In the genomic region with DNA sequence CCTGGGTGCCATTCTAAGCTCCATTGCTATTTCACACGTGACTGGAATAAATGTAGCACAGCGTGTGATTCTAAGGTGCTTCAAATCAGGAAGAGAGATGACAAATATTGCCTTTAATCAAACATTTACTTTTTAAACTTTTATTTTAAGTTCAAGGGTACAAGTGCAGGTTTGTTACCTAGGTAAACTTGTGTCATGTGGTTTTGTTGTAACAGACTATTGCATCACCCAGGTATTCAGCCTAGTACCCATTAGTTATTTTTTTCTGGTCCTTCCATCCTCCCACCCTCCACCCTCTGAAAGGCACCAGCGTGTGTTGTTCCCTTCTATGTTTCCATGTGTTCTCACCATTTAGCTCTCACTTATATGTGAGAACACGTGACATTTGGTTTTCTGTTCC, we compare ENCODE assay signal across 1 cellular context.
A peak's percentile ranks its signal among the peaks of the same experiment; 100 is the strongest.
TF ChIP-seq lines count a peak whose summit lies in the region.

No MANE protein-coding gene starts in this region.

TF ChIP-seq in HepG2, 621 proteins besides CTCF, POLR2A, EP300 and RAD21 (continued from another document and continues in another):
- TF ChIP-seq, protein P1, sequence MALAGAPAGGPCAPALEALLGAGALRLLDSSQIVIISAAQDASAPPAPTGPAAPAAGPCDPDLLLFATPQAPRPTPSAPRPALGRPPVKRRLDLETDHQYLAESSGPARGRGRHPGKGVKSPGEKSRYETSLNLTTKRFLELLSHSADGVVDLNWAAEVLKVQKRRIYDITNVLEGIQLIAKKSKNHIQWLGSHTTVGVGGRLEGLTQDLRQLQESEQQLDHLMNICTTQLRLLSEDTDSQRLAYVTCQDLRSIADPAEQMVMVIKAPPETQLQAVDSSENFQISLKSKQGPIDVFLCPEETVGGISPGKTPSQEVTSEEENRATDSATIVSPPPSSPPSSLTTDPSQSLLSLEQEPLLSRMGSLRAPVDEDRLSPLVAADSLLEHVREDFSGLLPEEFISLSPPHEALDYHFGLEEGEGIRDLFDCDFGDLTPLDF (CRISPR knock-in tag; IDR thresholded peaks at IDR 0.05), result no peak
- TF ChIP-seq, protein P2, sequence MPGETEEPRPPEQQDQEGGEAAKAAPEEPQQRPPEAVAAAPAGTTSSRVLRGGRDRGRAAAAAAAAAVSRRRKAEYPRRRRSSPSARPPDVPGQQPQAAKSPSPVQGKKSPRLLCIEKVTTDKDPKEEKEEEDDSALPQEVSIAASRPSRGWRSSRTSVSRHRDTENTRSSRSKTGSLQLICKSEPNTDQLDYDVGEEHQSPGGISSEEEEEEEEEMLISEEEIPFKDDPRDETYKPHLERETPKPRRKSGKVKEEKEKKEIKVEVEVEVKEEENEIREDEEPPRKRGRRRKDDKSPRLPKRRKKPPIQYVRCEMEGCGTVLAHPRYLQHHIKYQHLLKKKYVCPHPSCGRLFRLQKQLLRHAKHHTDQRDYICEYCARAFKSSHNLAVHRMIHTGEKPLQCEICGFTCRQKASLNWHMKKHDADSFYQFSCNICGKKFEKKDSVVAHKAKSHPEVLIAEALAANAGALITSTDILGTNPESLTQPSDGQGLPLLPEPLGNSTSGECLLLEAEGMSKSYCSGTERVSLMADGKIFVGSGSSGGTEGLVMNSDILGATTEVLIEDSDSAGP (CRISPR knock-in tag; IDR thresholded peaks at IDR 0.05; ENCODE audit: borderline replicate concordance), result no peak
- TF ChIP-seq, protein P3, sequence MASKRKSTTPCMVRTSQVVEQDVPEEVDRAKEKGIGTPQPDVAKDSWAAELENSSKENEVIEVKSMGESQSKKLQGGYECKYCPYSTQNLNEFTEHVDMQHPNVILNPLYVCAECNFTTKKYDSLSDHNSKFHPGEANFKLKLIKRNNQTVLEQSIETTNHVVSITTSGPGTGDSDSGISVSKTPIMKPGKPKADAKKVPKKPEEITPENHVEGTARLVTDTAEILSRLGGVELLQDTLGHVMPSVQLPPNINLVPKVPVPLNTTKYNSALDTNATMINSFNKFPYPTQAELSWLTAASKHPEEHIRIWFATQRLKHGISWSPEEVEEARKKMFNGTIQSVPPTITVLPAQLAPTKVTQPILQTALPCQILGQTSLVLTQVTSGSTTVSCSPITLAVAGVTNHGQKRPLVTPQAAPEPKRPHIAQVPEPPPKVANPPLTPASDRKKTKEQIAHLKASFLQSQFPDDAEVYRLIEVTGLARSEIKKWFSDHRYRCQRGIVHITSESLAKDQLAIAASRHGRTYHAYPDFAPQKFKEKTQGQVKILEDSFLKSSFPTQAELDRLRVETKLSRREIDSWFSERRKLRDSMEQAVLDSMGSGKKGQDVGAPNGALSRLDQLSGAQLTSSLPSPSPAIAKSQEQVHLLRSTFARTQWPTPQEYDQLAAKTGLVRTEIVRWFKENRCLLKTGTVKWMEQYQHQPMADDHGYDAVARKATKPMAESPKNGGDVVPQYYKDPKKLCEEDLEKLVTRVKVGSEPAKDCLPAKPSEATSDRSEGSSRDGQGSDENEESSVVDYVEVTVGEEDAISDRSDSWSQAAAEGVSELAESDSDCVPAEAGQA (IDR thresholded peaks at IDR 0.05; ENCODE audit: low read depth), result no peak
- TF ChIP-seq, protein P3 (CRISPR knock-in tag; IDR thresholded peaks at IDR 0.05; ENCODE audit: borderline replicate concordance), result no peak
- TF ChIP-seq, protein P4, sequence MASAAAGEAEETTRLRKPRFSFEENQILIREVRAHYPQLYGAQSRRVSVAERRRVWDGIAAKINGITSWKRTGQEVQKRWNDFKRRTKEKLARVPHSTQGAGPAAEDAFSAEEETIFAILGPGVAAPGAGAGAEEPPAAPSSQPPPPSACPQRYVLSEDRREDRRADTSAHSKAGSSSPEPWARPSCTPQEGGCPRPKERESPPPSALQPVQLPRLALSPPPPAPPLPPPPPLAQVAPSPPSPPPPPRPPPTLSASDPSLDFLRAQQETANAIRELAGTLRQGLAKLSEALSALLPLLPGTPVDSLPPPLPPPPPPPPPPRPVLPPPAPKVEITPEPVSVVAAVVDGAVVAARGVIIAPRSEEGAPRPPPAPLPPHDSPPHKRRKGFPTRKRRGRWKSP (CRISPR knock-in tag; IDR thresholded peaks at IDR 0.05), result no peak
- no peak for TF ChIP-seq MXI1 (IDR thresholded peaks at IDR 0.05; ENCODE audit: borderline replicate concordance, low read depth, low read length)
- TF ChIP-seq NCOR1 (IDR thresholded peaks at IDR 0.05; ENCODE audit: borderline replicate concordance, low read length), result no peak
- TF ChIP-seq PTBP1 (IDR thresholded peaks at IDR 0.05; ENCODE audit: low read depth, low read length, poor library complexity, severe bottlenecking), result no peak
- no peak for TF ChIP-seq YY1 (IDR thresholded peaks at IDR 0.05; ENCODE audit: insufficient read depth, insufficient replicate concordance, low read depth, low read length)
- TF ChIP-seq, protein P5, sequence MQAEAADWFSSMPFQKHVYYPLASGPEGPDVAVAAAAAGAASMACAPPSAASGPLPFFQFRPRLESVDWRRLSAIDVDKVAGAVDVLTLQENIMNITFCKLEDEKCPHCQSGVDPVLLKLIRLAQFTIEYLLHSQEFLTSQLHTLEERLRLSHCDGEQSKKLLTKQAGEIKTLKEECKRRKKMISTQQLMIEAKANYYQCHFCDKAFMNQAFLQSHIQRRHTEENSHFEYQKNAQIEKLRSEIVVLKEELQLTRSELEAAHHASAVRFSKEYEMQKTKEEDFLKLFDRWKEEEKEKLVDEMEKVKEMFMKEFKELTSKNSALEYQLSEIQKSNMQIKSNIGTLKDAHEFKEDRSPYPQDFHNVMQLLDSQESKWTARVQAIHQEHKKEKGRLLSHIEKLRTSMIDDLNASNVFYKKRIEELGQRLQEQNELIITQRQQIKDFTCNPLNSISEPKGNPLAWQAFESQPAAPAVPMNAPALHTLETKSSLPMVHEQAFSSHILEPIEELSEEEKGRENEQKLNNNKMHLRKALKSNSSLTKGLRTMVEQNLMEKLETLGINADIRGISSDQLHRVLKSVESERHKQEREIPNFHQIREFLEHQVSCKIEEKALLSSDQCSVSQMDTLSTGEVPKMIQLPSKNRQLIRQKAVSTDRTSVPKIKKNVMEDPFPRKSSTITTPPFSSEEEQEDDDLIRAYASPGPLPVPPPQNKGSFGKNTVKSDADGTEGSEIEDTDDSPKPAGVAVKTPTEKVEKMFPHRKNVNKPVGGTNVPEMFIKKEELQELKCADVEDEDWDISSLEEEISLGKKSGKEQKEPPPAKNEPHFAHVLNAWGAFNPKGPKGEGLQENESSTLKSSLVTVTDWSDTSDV (CRISPR knock-in tag; IDR thresholded peaks at IDR 0.05), result no peak
- TF ChIP-seq ZNF136 (CRISPR knock-in tag; IDR thresholded peaks at IDR 0.05; ENCODE audit: low read depth), result no peak
- TF ChIP-seq, protein P6, sequence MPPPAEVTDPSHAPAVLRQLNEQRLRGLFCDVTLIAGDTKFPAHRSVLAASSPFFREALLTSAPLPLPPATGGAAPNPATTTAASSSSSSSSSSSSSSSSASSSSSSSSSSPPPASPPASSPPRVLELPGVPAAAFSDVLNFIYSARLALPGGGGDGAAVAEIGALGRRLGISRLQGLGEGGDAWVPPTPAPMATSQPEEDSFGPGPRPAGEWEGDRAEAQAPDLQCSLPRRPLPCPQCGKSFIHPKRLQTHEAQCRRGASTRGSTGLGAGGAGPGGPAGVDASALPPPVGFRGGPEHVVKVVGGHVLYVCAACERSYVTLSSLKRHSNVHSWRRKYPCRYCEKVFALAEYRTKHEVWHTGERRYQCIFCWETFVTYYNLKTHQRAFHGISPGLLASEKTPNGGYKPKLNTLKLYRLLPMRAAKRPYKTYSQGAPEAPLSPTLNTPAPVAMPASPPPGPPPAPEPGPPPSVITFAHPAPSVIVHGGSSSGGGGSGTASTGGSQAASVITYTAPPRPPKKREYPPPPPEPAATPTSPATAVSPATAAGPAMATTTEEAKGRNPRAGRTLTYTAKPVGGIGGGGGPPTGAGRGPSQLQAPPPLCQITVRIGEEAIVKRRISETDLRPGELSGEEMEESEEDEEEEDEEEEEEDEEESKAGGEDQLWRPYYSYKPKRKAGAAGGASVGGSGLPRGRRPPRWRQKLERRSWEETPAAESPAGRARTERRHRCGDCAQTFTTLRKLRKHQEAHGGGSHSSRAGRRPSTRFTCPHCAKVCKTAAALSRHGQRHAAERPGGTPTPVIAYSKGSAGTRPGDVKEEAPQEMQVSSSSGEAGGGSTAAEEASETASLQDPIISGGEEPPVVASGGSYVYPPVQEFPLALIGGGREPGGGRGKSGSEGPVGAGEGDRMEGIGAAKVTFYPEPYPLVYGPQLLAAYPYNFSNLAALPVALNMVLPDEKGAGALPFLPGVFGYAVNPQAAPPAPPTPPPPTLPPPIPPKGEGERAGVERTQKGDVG (CRISPR knock-in tag; IDR thresholded peaks at IDR 0.05; ENCODE audit: borderline replicate concordance), result no peak
- no peak for TF ChIP-seq MED13 (CRISPR knock-in tag; IDR thresholded peaks at IDR 0.05)
- no peak for TF ChIP-seq ZBTB3 (CRISPR knock-in tag; IDR thresholded peaks at IDR 0.05; ENCODE audit: borderline replicate concordance, low read depth)
- no peak for TF ChIP-seq ZNF660 (CRISPR knock-in tag; IDR thresholded peaks at IDR 0.05; ENCODE audit: borderline replicate concordance, low read depth)
- TF ChIP-seq, protein P7, sequence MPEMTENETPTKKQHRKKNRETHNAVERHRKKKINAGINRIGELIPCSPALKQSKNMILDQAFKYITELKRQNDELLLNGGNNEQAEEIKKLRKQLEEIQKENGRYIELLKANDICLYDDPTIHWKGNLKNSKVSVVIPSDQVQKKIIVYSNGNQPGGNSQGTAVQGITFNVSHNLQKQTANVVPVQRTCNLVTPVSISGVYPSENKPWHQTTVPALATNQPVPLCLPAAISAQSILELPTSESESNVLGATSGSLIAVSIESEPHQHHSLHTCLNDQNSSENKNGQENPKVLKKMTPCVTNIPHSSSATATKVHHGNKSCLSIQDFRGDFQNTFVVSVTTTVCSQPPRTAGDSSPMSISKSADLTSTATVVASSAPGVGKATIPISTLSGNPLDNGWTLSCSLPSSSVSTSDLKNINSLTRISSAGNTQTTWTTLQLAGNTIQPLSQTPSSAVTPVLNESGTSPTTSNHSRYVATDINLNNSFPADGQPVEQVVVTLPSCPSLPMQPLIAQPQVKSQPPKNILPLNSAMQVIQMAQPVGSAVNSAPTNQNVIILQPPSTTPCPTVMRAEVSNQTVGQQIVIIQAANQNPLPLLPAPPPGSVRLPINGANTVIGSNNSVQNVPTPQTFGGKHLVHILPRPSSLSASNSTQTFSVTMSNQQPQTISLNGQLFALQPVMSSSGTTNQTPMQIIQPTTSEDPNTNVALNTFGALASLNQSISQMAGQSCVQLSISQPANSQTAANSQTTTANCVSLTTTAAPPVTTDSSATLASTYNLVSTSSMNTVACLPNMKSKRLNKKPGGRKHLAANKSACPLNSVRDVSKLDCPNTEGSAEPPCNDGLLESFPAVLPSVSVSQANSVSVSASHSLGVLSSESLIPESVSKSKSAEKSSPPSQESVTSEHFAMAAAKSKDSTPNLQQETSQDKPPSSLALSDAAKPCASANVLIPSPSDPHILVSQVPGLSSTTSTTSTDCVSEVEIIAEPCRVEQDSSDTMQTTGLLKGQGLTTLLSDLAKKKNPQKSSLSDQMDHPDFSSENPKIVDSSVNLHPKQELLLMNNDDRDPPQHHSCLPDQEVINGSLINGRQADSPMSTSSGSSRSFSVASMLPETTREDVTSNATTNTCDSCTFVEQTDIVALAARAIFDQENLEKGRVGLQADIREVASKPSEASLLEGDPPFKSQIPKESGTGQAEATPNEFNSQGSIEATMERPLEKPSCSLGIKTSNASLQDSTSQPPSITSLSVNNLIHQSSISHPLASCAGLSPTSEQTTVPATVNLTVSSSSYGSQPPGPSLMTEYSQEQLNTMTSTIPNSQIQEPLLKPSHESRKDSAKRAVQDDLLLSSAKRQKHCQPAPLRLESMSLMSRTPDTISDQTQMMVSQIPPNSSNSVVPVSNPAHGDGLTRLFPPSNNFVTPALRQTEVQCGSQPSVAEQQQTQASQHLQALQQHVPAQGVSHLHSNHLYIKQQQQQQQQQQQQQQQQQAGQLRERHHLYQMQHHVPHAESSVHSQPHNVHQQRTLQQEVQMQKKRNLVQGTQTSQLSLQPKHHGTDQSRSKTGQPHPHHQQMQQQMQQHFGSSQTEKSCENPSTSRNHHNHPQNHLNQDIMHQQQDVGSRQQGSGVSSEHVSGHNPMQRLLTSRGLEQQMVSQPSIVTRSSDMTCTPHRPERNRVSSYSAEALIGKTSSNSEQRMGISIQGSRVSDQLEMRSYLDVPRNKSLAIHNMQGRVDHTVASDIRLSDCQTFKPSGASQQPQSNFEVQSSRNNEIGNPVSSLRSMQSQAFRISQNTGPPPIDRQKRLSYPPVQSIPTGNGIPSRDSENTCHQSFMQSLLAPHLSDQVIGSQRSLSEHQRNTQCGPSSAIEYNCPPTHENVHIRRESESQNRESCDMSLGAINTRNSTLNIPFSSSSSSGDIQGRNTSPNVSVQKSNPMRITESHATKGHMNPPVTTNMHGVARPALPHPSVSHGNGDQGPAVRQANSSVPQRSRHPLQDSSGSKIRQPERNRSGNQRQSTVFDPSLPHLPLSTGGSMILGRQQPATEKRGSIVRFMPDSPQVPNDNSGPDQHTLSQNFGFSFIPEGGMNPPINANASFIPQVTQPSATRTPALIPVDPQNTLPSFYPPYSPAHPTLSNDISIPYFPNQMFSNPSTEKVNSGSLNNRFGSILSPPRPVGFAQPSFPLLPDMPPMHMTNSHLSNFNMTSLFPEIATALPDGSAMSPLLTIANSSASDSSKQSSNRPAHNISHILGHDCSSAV (CRISPR knock-in tag; IDR thresholded peaks at IDR 0.05; ENCODE audit: borderline replicate concordance), result no peak
- TF ChIP-seq HOXA9 (CRISPR knock-in tag; IDR thresholded peaks at IDR 0.05; ENCODE audit: borderline replicate concordance), result no peak
- no peak for TF ChIP-seq NFATC3 (CRISPR knock-in tag; IDR thresholded peaks at IDR 0.05)
- peak; percentile 24; the same call in 1 of the 2 replicates for TF ChIP-seq BCL6 (CRISPR knock-in tag; IDR thresholded peaks at IDR 0.05)
